8 cellular contexts compared by ENCODE assay signal in the genomic region with DNA sequence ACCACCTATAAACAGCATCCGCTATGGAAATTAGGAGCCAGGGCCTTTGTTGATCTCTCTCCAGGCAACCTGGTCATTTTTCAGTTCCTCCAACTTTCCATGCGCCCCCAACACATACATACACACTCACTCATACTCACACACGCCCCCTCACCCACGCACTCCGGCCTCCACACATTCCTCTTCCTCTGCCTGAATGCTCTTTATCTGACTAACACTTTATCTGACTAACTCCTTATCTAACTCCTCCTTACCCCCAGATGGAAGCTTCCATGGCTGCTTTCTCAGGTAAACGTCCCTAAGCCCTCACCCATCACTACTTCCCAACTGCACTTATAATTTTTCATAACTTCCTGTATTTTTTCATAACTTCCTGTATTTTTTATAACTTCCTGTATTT. TPM values are rescaled to one million over a fixed set of nuclear protein-coding genes. Genes with fewer than 3 reads are reported as not detected.
DNase-seq lines count a peak whose midpoint lies in the region; ATAC-seq and TF ChIP-seq lines count a peak whose summit lies in the region.

No MANE protein-coding gene starts in this region.

- H3K4me1 ChIP-seq in endodermal cell (ENCODE audit: control insufficient read depth, insufficient read depth, low read length) = peaks cover 5% of the 10 kb centered on the region

- CTCF ChIA-PET in activated CD8-positive, alpha-beta T cell treated with anti-CD3 and anti-CD28 coated beads, Interleukin-2, amount 10 ng/mL, durations not matched to agents 7 days and 5 days (lab: Charles Lee) = interaction anchor here (3.6 kb wide), 1 partner anchor 10 kb away, joined by 24 read pairs; no protein-coding TSS in a partner anchor

- TF ChIP-seq CTCF in endodermal cell (conservative IDR thresholded peaks at IDR 0.05) = no peak

- peak overlapping the region; percentile 90 for H3K27ac Mint-ChIP-seq in activated CD8-positive, alpha-beta T cell treated with anti-CD3 and anti-CD28 coated beads, Interleukin-2, amount 10 ng/mL, durations not matched to agents 7 days and 5 days
- H3K27ac Mint-ChIP-seq in stimulated activated naive CD8-positive, alpha-beta T cell treated with anti-CD3 and anti-CD28 coated beads, Interleukin-15, amount 100 ng/mL, for 72 hours = peak overlapping the region; percentile 93 to 99
- H3K27ac Mint-ChIP-seq in endodermal cell = no peak overlapping the region

- H3K9me3 Mint-ChIP-seq in activated CD8-positive, alpha-beta T cell treated with anti-CD3 and anti-CD28 coated beads, Interleukin-2, amount 10 ng/mL, durations not matched to agents 7 days and 5 days (ENCODE audit: insufficient read depth) = no peaks in the 10 kb centered on the region
- H3K9me3 Mint-ChIP-seq in stimulated activated naive CD8-positive, alpha-beta T cell treated with anti-CD3 and anti-CD28 coated beads, Interleukin-15, amount 100 ng/mL, for 72 hours = no peaks in the 10 kb centered on the region
- H3K9me3 Mint-ChIP-seq in endodermal cell = no peaks in the 10 kb centered on the region

- ATAC-seq in activated CD8-positive, alpha-beta T cell treated with anti-CD3 and anti-CD28 coated beads, Interleukin-2, amount 10 ng/mL, durations not matched to agents 7 days and 5 days = peak; percentile 40
- peak; percentile 66 for ATAC-seq in stimulated activated naive CD8-positive, alpha-beta T cell treated with anti-CD3 and anti-CD28 coated beads, Interleukin-15, amount 100 ng/mL, for 72 hours
- no peak for ATAC-seq in GM18505 (IDR thresholded peaks at IDR 0.05; ENCODE audit: unreplicated experiment)
- ATAC-seq in HG02840 (IDR thresholded peaks at IDR 0.05; ENCODE audit: low FRiP score, unreplicated experiment) = no peak

- no peaks in the 10 kb centered on the region for H3K36me3 ChIP-seq in endodermal cell (ENCODE audit: control insufficient read depth, insufficient read depth, low read length)

- H3K27me3 ChIP-seq in endodermal cell (ENCODE audit: control insufficient read depth, insufficient read depth, low read length, poor library complexity, severe bottlenecking) = peaks cover 4% of the 10 kb centered on the region

- DNase-seq in activated T-cell treated with anti-CD3 and anti-CD28 coated beads for 24 hours (ENCODE audit: low read depth) (peak; percentile 37), germinal center (ENCODE audit: low spot score) (peak; percentile 23), endodermal cell (no peak)
- no peak for DNase-seq in activated T-cell treated with anti-CD3 and anti-CD28 coated beads, Interleukin-2, amount 50 U/mL, for 1 hour
- no peak for DNase-seq in activated CD8-positive, alpha-beta T cell treated with anti-CD3 and anti-CD28 coated beads, Interleukin-2, amount 10 ng/mL, durations not matched to agents 7 days and 5 days
- no peak for DNase-seq in stimulated activated naive CD8-positive, alpha-beta T cell treated with anti-CD3 and anti-CD28 coated beads, Interleukin-15, amount 100 ng/mL, for 72 hours

- H3K9me3 ChIP-seq in endodermal cell (ENCODE audit: control insufficient read depth, low read length) = no peaks in the 10 kb centered on the region

- H3K27me3 Mint-ChIP-seq in activated CD8-positive, alpha-beta T cell treated with anti-CD3 and anti-CD28 coated beads, Interleukin-2, amount 10 ng/mL, durations not matched to agents 7 days and 5 days (ENCODE audit: low read depth) = no peaks in the 10 kb centered on the region
- no peaks in the 10 kb centered on the region for H3K27me3 Mint-ChIP-seq in stimulated activated naive CD8-positive, alpha-beta T cell treated with anti-CD3 and anti-CD28 coated beads, Interleukin-15, amount 100 ng/mL, for 72 hours
- H3K27me3 Mint-ChIP-seq in endodermal cell (ENCODE audit: insufficient read depth) = peaks cover 47% of the 10 kb centered on the region

- H3K27ac ChIP-seq in endodermal cell (ENCODE audit: low read depth, low read length) = no peak overlapping the region

- peak overlapping the region; percentile 68 for H3K4me3 Mint-ChIP-seq in activated CD8-positive, alpha-beta T cell treated with anti-CD3 and anti-CD28 coated beads, Interleukin-2, amount 10 ng/mL, durations not matched to agents 7 days and 5 days
- H3K4me3 Mint-ChIP-seq in stimulated activated naive CD8-positive, alpha-beta T cell treated with anti-CD3 and anti-CD28 coated beads, Interleukin-15, amount 100 ng/mL, for 72 hours = peak overlapping the region; percentile 77 to 88
- H3K4me3 Mint-ChIP-seq in endodermal cell = no peak overlapping the region

- H3K4me1 Mint-ChIP-seq in activated CD8-positive, alpha-beta T cell treated with anti-CD3 and anti-CD28 coated beads, Interleukin-2, amount 10 ng/mL, durations not matched to agents 7 days and 5 days (ENCODE audit: low read depth) = peaks cover 62% of the 10 kb centered on the region
- peaks cover 76% of the 10 kb centered on the region for H3K4me1 Mint-ChIP-seq in stimulated activated naive CD8-positive, alpha-beta T cell treated with anti-CD3 and anti-CD28 coated beads, Interleukin-15, amount 100 ng/mL, for 72 hours
- H3K4me1 Mint-ChIP-seq in endodermal cell = peaks cover 8% of the 10 kb centered on the region

- H3K4me3 ChIP-seq in endodermal cell (ENCODE audit: low read length) = no peak overlapping the region

- POLR2A ChIA-PET in activated CD8-positive, alpha-beta T cell treated with anti-CD3 and anti-CD28 coated beads, Interleukin-2, amount 10 ng/mL, durations not matched to agents 7 days and 5 days (lab: Charles Lee) = no interaction called here

- no peak overlapping the region for H3K9ac ChIP-seq in endodermal cell (ENCODE audit: extremely low read depth, low read length, poor library complexity, severe bottlenecking)

- WGBS in endodermal cell (ENCODE audit: insufficient coverage in 1 of 2, insufficient read length in 1 of 2), 2 experiments = 72 to 74% methylated on average over 6 of the region's 6 CpGs

- TF ChIP-seq POLR2A in GM18505 (IDR thresholded peaks at IDR 0.05; ENCODE audit: borderline replicate concordance, extremely low read depth, insufficient read depth, insufficient read length) = no peak

- peaks cover 64% of the 10 kb centered on the region for H3K36me3 Mint-ChIP-seq in activated CD8-positive, alpha-beta T cell treated with anti-CD3 and anti-CD28 coated beads, Interleukin-2, amount 10 ng/mL, durations not matched to agents 7 days and 5 days (ENCODE audit: low read depth)
- no peaks in the 10 kb centered on the region for H3K36me3 Mint-ChIP-seq in endodermal cell (ENCODE audit: low read depth)

RNA-seq across cellular contexts. Expression of a gene that starts 17.4 kb away (rescaled TPM):
- total RNA-seq in activated CD8-positive, alpha-beta T cell treated with anti-CD3 and anti-CD28 coated beads, Interleukin-2, amount 10 ng/mL, durations not matched to agents 7 days and 5 days = 10 to 100 TPM; 17.8 to 18.8 TPM
- total RNA-seq in endodermal cell = not detected
- polyA plus RNA-seq in endodermal cell (2013, experiment 1 of 2) = 0.11 TPM
- polyA plus RNA-seq in endodermal cell (2013, experiment 2 of 2) = 0.12 TPM

RNA-seq across cellular contexts. Expression of a gene that starts 37.1 kb away (rescaled TPM):
- 10 to 100 TPM; 60.5 to 66.3 TPM for total RNA-seq in activated CD8-positive, alpha-beta T cell treated with anti-CD3 and anti-CD28 coated beads, Interleukin-2, amount 10 ng/mL, durations not matched to agents 7 days and 5 days
- 10 to 100 TPM; 47.9 to 50.1 TPM for total RNA-seq in endodermal cell
- 45.1 TPM for polyA plus RNA-seq in endodermal cell (2013, experiment 1 of 2)
- polyA plus RNA-seq in endodermal cell (2013, experiment 2 of 2) = 39.7 TPM

RNA-seq across cellular contexts. Expression of a gene that starts 37.5 kb away (rescaled TPM):
- 10 to 100 TPM; 92.7 to 94.2 TPM for total RNA-seq in activated CD8-positive, alpha-beta T cell treated with anti-CD3 and anti-CD28 coated beads, Interleukin-2, amount 10 ng/mL, durations not matched to agents 7 days and 5 days
- total RNA-seq in endodermal cell = 10 to 100 TPM; 56.3 to 85.9 TPM
- 64.2 TPM for polyA plus RNA-seq in endodermal cell (2013, experiment 1 of 2)
- 75.5 TPM for polyA plus RNA-seq in endodermal cell (2013, experiment 2 of 2)

RNA-seq across cellular contexts. Expression of a gene that starts 38.9 kb away (rescaled TPM):
- 100 to 1,000 TPM; 118 to 125 TPM for total RNA-seq in activated CD8-positive, alpha-beta T cell treated with anti-CD3 and anti-CD28 coated beads, Interleukin-2, amount 10 ng/mL, durations not matched to agents 7 days and 5 days
- total RNA-seq in endodermal cell = 10 to 100 TPM; 63.0 to 65.1 TPM
- 64.4 TPM for polyA plus RNA-seq in endodermal cell (2013, experiment 1 of 2)
- 63.0 TPM for polyA plus RNA-seq in endodermal cell (2013, experiment 2 of 2)

Comparison
In these comparisons a context has a peak if more than half of its experiments do, and no peak if none do; other contexts are left out.
1. DNase-seq: peak in activated T-cell treated with anti-CD3 and anti-CD28 coated beads for 24 hours (single experiment) and germinal center (single experiment); none in activated T-cell treated with anti-CD3 and anti-CD28 coated beads, Interleukin-2, amount 50 U/mL, for 1 hour (single experiment), activated CD8-positive, alpha-beta T cell treated with anti-CD3 and anti-CD28 coated beads, Interleukin-2, amount 10 ng/mL, durations not matched to agents 7 days and 5 days (single experiment), stimulated activated naive CD8-positive, alpha-beta T cell treated with anti-CD3 and anti-CD28 coated beads, Interleukin-15, amount 100 ng/mL, for 72 hours (0 of 2) and endodermal cell (single experiment).
2. ATAC-seq: peak in activated CD8-positive, alpha-beta T cell treated with anti-CD3 and anti-CD28 coated beads, Interleukin-2, amount 10 ng/mL, durations not matched to agents 7 days and 5 days (single experiment) and stimulated activated naive CD8-positive, alpha-beta T cell treated with anti-CD3 and anti-CD28 coated beads, Interleukin-15, amount 100 ng/mL, for 72 hours (single experiment); none in GM18505 (single experiment) and HG02840 (single experiment).
3. RNA of a gene that starts 17.4 kb away (total RNA-seq): 17.8 to 18.8 TPM in activated CD8-positive, alpha-beta T cell treated with anti-CD3 and anti-CD28 coated beads, Interleukin-2, amount 10 ng/mL, durations not matched to agents 7 days and 5 days; not detected in endodermal cell; every median in the first group is over 10 times any median in the second.